8 cellular contexts compared by ENCODE assay signal in genomic region chr17:68089881-68090280, GRCh38. TPM values are rescaled to one million over a fixed set of nuclear protein-coding genes. Genes with fewer than 3 reads are reported as not detected.
DNase-seq lines count a peak whose midpoint lies in the region; ATAC-seq and TF ChIP-seq lines count a peak whose summit lies in the region.

No MANE protein-coding gene starts in this region.

- no peak overlapping the region for H2AFZ ChIP-seq in GM23248

- no peak overlapping the region for H3K4me2 ChIP-seq in GM23248 (ENCODE audit: unreplicated experiment)

- H3K27me3 ChIP-seq in GM23248 (replicated peaks; ENCODE audit: insufficient read depth), result no peaks in the 10 kb centered on the region

- no peaks in the 10 kb centered on the region for H3K9me2 ChIP-seq in GM23248 (ENCODE audit: insufficient read depth)

- H3K9ac ChIP-seq in GM23248, result no peak overlapping the region

- WGBS in GM23248 (ENCODE audit: low coverage in 1 of 2, low lambda C conversion rate in 2 of 2, missing lambda C conversion rate in 2 of 2), 2 experiments, result 34 to 43% methylated on average over 3 of the region's 3 CpGs

- no peak overlapping the region for H3K4me3 ChIP-seq in GM23248

- H4K20me1 ChIP-seq in GM23248 (ENCODE audit: insufficient read depth), result no peaks in the 10 kb centered on the region

- no peaks in the 10 kb centered on the region for H3K4me1 ChIP-seq in GM23248 (ENCODE audit: insufficient read depth)

- no peak for ATAC-seq in HG03439 (IDR thresholded peaks at IDR 0.05; ENCODE audit: unreplicated experiment)

- no peaks in the 10 kb centered on the region for H3F3A ChIP-seq in GM23248 (ENCODE audit: insufficient read depth)

- no peak for TF ChIP-seq CTCF in GM20000 (IDR thresholded peaks at IDR 0.05; ENCODE audit: extremely low read depth, missing control alignments)

- no peaks in the 10 kb centered on the region for H3K9me3 ChIP-seq in GM23248 (ENCODE audit: low read depth)

- H3K27ac ChIP-seq in GM23248, result no peak overlapping the region

- H3K79me2 ChIP-seq in GM23248 (ENCODE audit: insufficient read depth), result no peaks in the 10 kb centered on the region

- no peaks in the 10 kb centered on the region for H3K36me3 ChIP-seq in GM23248 (ENCODE audit: low read depth)

- in situ Hi-C loops in GM23248 (cut with MboI), result no loop called here

- DNase-seq in COLO668 (lab: John Stamatoyannopoulos, UW; ENCODE audit: unreplicated experiment) (peak; percentile 8), GM23248 (peak; percentile 29), RPMI8226 (peak; percentile 88), islet precursor cell (peak; percentile 81), cerebellar cortex (ENCODE audit: low spot score) (no peak), DMS114 treated with DMSO at 0.1 percent for 48 hours (lab: John Stamatoyannopoulos, UW; ENCODE audit: unreplicated experiment) (no peak), GM20000 (ENCODE audit: low spot score) (no peak)

RNA-seq across cellular contexts. Expression of gene KPNA2, which starts 54.3 kb away (rescaled TPM):
- total RNA-seq in GM23248 (2014; rRNA removed; shearing (Covaris generic)), result 98.2 and 108 TPM in 2 replicates
- polyA plus RNA-seq in GM23248 (2016; fragmentation: Nextera tagmentation; extraction: Ambion mirVana), result 153 and 159 TPM in 2 replicates

Comparison
In these comparisons a context has a peak if more than half of its experiments do, and no peak if none do; other contexts are left out.
1. DNase-seq: peak in COLO668 (single experiment), GM23248 (single experiment), RPMI8226 (single experiment) and islet precursor cell (single experiment); none in cerebellar cortex (single experiment), DMS114 treated with DMSO at 0.1 percent for 48 hours (single experiment) and GM20000 (single experiment).